Comparison of ENCODE assay signal across 16 cellular contexts in genomic region chr1:27237112-27237511, GRCh38.
"Had no signal": no experiment of that assay in that cellular context is flagged by ENCODE, and none has a peak within 500 bp of the region (broad histone marks: within the 10 kb centered on the region; RNA-seq: fewer than 3 reads in every experiment).

No MANE protein-coding gene starts in this region.

- H3K9me3 Mint-ChIP-seq: central memory CD8-positive, alpha-beta T cell; effector memory CD8-positive, alpha-beta T cell had no signal

- H3K36me3 ChIP-seq: gastroesophageal sphincter, left ventricle myocardium inferior, sigmoid colon had no signal

- H3K27me3 Mint-ChIP-seq: central memory CD8-positive, alpha-beta T cell; effector memory CD8-positive, alpha-beta T cell had no signal

- ATAC-seq: activated CD4-positive, CD25-positive, alpha-beta regulatory T cell treated with anti-CD3 and anti-CD28 coated beads, Interleukin-2, amount 50 U/mL, for 24 hours; effector memory CD8-positive, alpha-beta T cell; gastroesophageal sphincter; psoas muscle had no signal

- H3K27ac ChIP-seq: gastroesophageal sphincter, left ventricle myocardium inferior, psoas muscle, sigmoid colon had no signal

- DNase-seq: activated CD4-positive, alpha-beta T cell treated with anti-CD3 and anti-CD28 coated beads, Interleukin-2, amount 50 U/mL, for 4 hours; activated naive CD4-positive, alpha-beta T cell treated with Interleukin-2 at 50 U/mL for 16 hours; activated T-cell treated with anti-CD3 and anti-CD28 coated beads, Interleukin-2, amount 50 U/mL, for 48 hours; effector memory CD8-positive, alpha-beta T cell; left ventricle myocardium inferior; mesendoderm; occipital lobe; psoas muscle; sigmoid colon; stimulated activated CD4-positive, alpha-beta T cell treated with anti-CD3 and anti-CD28 coated beads, Interleukin-12 subunit alpha, Interleukin-12 subunit beta, amount 100 ng/mL, for 4 hours; stimulated activated naive CD4-positive, alpha-beta T cell treated with Interleukin-2 at 50 U/mL for 16 hours; trophoblast cell had no signal

- H3K9me3 ChIP-seq: gastroesophageal sphincter, left ventricle myocardium inferior, psoas muscle, sigmoid colon had no signal

- FAIRE-seq: keratinocyte had no signal

- H3K4me3 ChIP-seq: gastroesophageal sphincter, left ventricle myocardium inferior, psoas muscle, sigmoid colon had no signal

- H3K27me3 ChIP-seq: gastroesophageal sphincter, sigmoid colon had no signal
